ENCODE assay signal across 9 cellular contexts in genomic region chr1:234579967-234580366, GRCh38. TPM values are rescaled to one million over a fixed set of nuclear protein-coding genes. Genes with fewer than 3 reads are reported as not detected.
DNase-seq lines count a peak whose midpoint lies in the region; ATAC-seq, FAIRE-seq and TF ChIP-seq lines count a peak whose summit lies in the region.
"Had no signal": no experiment of that assay in that cellular context is flagged by ENCODE, and none has a peak within 500 bp of the region (broad histone marks: within the 10 kb centered on the region; RNA-seq: fewer than 3 reads in every experiment).

No MANE protein-coding gene starts in this region.

- ATAC-seq in K562 (peak; percentile 61), HG03521 (IDR thresholded peaks at IDR 0.05; ENCODE audit: unreplicated experiment) (no peak)

- CTCF ChIA-PET in K562 (lab: Yijun Ruan, JAX; ENCODE audit: low intra/inter-chr PET ratio), result interaction anchor here (0.7 kb wide), 1 partner anchor 560 kb away, joined by 4 read pairs; no protein-coding TSS in a partner anchor

- peaks cover 11% of the 10 kb centered on the region for H3K27me3 Mint-ChIP-seq in neural progenitor cell (ENCODE audit: insufficient read depth, low read depth)

- H3K36me3 ChIP-seq in K562 (ENCODE audit: control insufficient read depth, insufficient read depth, low read length) (no peaks in the 10 kb centered on the region), neural progenitor cell (no peaks in the 10 kb centered on the region), kidney (ENCODE audit: control insufficient read depth in 1 of 2, insufficient read depth in 2 of 2, low read length in 2 of 2) (no peaks in the 10 kb centered on the region)

- H4K20me1 ChIP-seq in K562 (replicated peaks; ENCODE audit: control insufficient read depth, insufficient read depth, low read length) (no peaks in the 10 kb centered on the region), neural progenitor cell (ENCODE audit: low read depth) (no peaks in the 10 kb centered on the region)

- H3K4me1 ChIP-seq in K562 (replicated peaks in 1 of 2; ENCODE audit: control insufficient read depth in 2 of 2, insufficient read depth in 2 of 2, low read length in 2 of 2) (peaks cover 7 to 28% of the 10 kb centered on the region in 2 experiments), neural progenitor cell (no peaks in the 10 kb centered on the region), kidney (ENCODE audit: control insufficient read depth in 1 of 2, insufficient read depth in 1 of 2, low read depth in 1 of 2, low read length in 2 of 2) (no peaks in the 10 kb centered on the region)

- H3K9ac ChIP-seq in K562 (ENCODE audit: insufficient read depth in 1 of 2, low read depth in 2 of 2, low read length in 2 of 2) (no peak overlapping the region), neural progenitor cell (no peak overlapping the region), kidney (ENCODE audit: low read length in 2 of 2) (no peak overlapping the region)

- no peaks in the 10 kb centered on the region for H3F3A ChIP-seq in neural progenitor cell (ENCODE audit: low read depth)

- H3K4me3 Mint-ChIP-seq in neural progenitor cell, result no peak overlapping the region
- H3K4me3 Mint-ChIP-seq: activated T-cell treated with anti-CD3 and anti-CD28 coated beads, Interleukin-2, amount 50 U/mL, for 4 hours had no signal

- H2AFZ ChIP-seq in K562 (ENCODE audit: low read depth, low read length) (no peak overlapping the region), neural progenitor cell (replicated peaks) (no peak overlapping the region)

- no peaks in the 10 kb centered on the region for H3K9me3 Mint-ChIP-seq in neural progenitor cell
- H3K9me3 Mint-ChIP-seq: activated T-cell treated with anti-CD3 and anti-CD28 coated beads, Interleukin-2, amount 50 U/mL, for 4 hours had no signal

- DNase-seq in NCI-H1436 (lab: John Stamatoyannopoulos, UW) (peak; percentile 8), NCI-H1436 treated with DMSO at 0.1 percent for 48 hours (lab: John Stamatoyannopoulos, UW) (no peak), M059J (ENCODE audit: low read depth) (peak; percentile 14), K562 (ENCODE audit: extremely low read depth in 1 of 4, low spot score in 3 of 4) (peak; percentile 49 to 69 (median 60)), neural progenitor cell (ENCODE audit: low spot score) (no peak), NCI-H2107 (lab: John Stamatoyannopoulos, UW) (no peak), kidney (no peak)
- DNase-seq: activated T-cell treated with anti-CD3 and anti-CD28 coated beads, Interleukin-2, amount 50 U/mL, for 4 hours had no signal

- in situ Hi-C loops in K562 (cut with MboI), result no loop called here

- no peak overlapping the region for H3K4me3 ChIP-seq in K562
- H3K4me3 ChIP-seq in neural progenitor cell, result no peak overlapping the region
- no peak overlapping the region for H3K4me3 ChIP-seq in kidney (ENCODE audit: low read length in 2 of 2)

- BruUV-seq in K562 (replicated peaks; lab: Mats Ljungman, UMichigan), result no TSS peak

- H3K27me3 ChIP-seq in K562 (ENCODE audit: control insufficient read depth in 2 of 2, insufficient read depth in 2 of 2, low read length in 2 of 2), result no peaks in the 10 kb centered on the region
- no peaks in the 10 kb centered on the region for H3K27me3 ChIP-seq in neural progenitor cell

- H3K36me3 Mint-ChIP-seq in neural progenitor cell, result no peaks in the 10 kb centered on the region

- POLR2A ChIA-PET in K562 (lab: Yijun Ruan, JAX), result no interaction called here

- TF ChIP-seq RAD21 in K562 (CRISPR knock-in tag; conservative IDR thresholded peaks at IDR 0.05 in 1 of 2, IDR thresholded peaks at IDR 0.05 in 1 of 2), result peak; percentile 34 to 68

- no peaks in the 10 kb centered on the region for H3K9me1 ChIP-seq in K562 (ENCODE audit: control insufficient read depth, insufficient read depth, low read length)

- H3K4me2 ChIP-seq in K562 (ENCODE audit: insufficient read depth, low read length) (no peak overlapping the region), neural progenitor cell (no peak overlapping the region)

- no peaks in the 10 kb centered on the region for H3K79me2 ChIP-seq in K562 (ENCODE audit: control insufficient read depth, insufficient read depth, low read length)
- H3K79me2 ChIP-seq in neural progenitor cell (ENCODE audit: low read depth), result no peaks in the 10 kb centered on the region

- peaks cover 20% of the 10 kb centered on the region for H3K4me1 Mint-ChIP-seq in neural progenitor cell

- TF ChIP-seq EP300 in K562 (IDR thresholded peaks at IDR 0.05; ENCODE audit: low read length), result no peak

- no peak for TF ChIP-seq POLR2A in K562 (conservative IDR thresholded peaks at IDR 0.05)

- H3K9me3 ChIP-seq in K562 (replicated peaks; ENCODE audit: control insufficient read depth, insufficient read depth, low read depth, low read length) (no peaks in the 10 kb centered on the region), neural progenitor cell (ENCODE audit: low read depth) (no peaks in the 10 kb centered on the region), kidney (ENCODE audit: control insufficient read depth in 1 of 2, low read length in 2 of 2) (no peaks in the 10 kb centered on the region)

- H3K27ac ChIP-seq in K562 (ENCODE audit: extremely low read depth, low read depth, low read length) (no peak overlapping the region), neural progenitor cell (no peak overlapping the region), kidney (ENCODE audit: low read depth in 2 of 2, low read length in 2 of 2) (no peak overlapping the region)

- TF ChIP-seq CTCF in K562 (IDR thresholded peaks at IDR 0.05 in 2 of 3, conservative IDR thresholded peaks at IDR 0.05 in 1 of 3; ENCODE audit: insufficient read depth in 2 of 3, low read depth in 1 of 3, low read length in 3 of 3) (peak; percentile 34 to 57 (median 52); a peak in 5 of 6 replicates), neural progenitor cell (IDR thresholded peaks at IDR 0.05) (peak; percentile 21), kidney (IDR thresholded peaks at IDR 0.05; ENCODE audit: borderline replicate concordance, extremely low read depth, insufficient read depth) (no peak)

- H3K27ac Mint-ChIP-seq in neural progenitor cell, result no peak overlapping the region

- FAIRE-seq in K562 (lab: Jason Lieb, UNC), result peak; percentile 74
- no peak for FAIRE-seq in kidney (lab: Jason Lieb, UNC)

- intact Hi-C loops in K562 (cut with micrococcal nuclease), result loop anchor here (5.0 kb wide), 1 partner anchor 33 kb away; no protein-coding TSS in a partner anchor
- intact Hi-C loops in kidney (cut with DNase I), result no loop called here

TF ChIP-seq in K562, 482 proteins besides CTCF, POLR2A, EP300 and RAD21 (continues in another document):
- TF ChIP-seq DDX20 (tag; IDR thresholded peaks at IDR 0.05; ENCODE audit: low read depth) (peak; percentile 45; the same call in 1 of the 2 replicates), DEAF1 (CRISPR knock-in tag; IDR thresholded peaks at IDR 0.05) (peak; percentile 43; the same call in 1 of the 2 replicates), ZNF696 (CRISPR knock-in tag; conservative IDR thresholded peaks at IDR 0.05) (no peak), RB1 (IDR thresholded peaks at IDR 0.05; ENCODE audit: low read depth) (no peak), ZNF175 (CRISPR knock-in tag; IDR thresholded peaks at IDR 0.05; ENCODE audit: low read depth) (peak; percentile 70; the same call in 1 of the 2 replicates), ZNF668 (CRISPR knock-in tag; IDR thresholded peaks at IDR 0.05) (0 out of 2 replicates have a peak, but pooled peaks have one; percentile 61), FOXJ2 (tag; IDR thresholded peaks at IDR 0.05) (peak; percentile 53; the same call in 1 of the 2 replicates), DMBX1 (CRISPR knock-in tag; IDR thresholded peaks at IDR 0.05; ENCODE audit: borderline replicate concordance) (peak; percentile 45; the same call in 1 of the 2 replicates), BHLHE40 (IDR thresholded peaks at IDR 0.05; ENCODE audit: low read length) (no peak), CXXC5 (CRISPR knock-in tag; IDR thresholded peaks at IDR 0.05) (peak; percentile 31; the same call in 1 of the 2 replicates), MIER1 (IDR thresholded peaks at IDR 0.05; ENCODE audit: low read depth) (no peak), ZNF436 (CRISPR knock-in tag; IDR thresholded peaks at IDR 0.05) (no peak), ZBED1 (IDR thresholded peaks at IDR 0.05) (no peak)

RNA-seq across cellular contexts. Expression of gene IRF2BP2, which starts 30.0 kb away (rescaled TPM):
- 49.0 and 84.1 TPM in 2 replicates for total RNA-seq in M059J (2014; rRNA removed; shearing (Covaris generic))
- total RNA-seq in K562 (2011; cell fraction: chromatin; rRNA removed; ENCODE audit: low replicate concordance), result 23.6 and 29.2 TPM in 2 replicates
- total RNA-seq in K562 (2011; cell fraction: nucleolus; rRNA removed), result 17.0 and 26.0 TPM in 2 replicates
- 17.2 and 26.8 TPM in 2 replicates for total RNA-seq in K562 (2011; cell fraction: nucleoplasm; rRNA removed)
- total RNA-seq in K562 (2014; rRNA removed) (24.4 and 38.8 TPM in 2 replicates), K562 (2014; rRNA removed; fragmentation: Illumina TruSeq; extraction: Trizol) (18.4 and 22.1 TPM in 2 replicates), K562 (2015; rRNA removed; fragmentation: Illumina TruSeq; extraction: Trizol) (35.3 and 39.1 TPM in 2 replicates), K562 (2021) (68.4 and 68.6 TPM in 2 replicates), neural progenitor cell (ENCODE audit: low replicate concordance) (21.2 and 22.9 TPM in 2 replicates), kidney (130 TPM)
- polyA plus RNA-seq in K562 (2011; rRNA removed) (7.7 and 18.0 TPM in 2 replicates), K562 (2014; fragmentation: Illumina TruSeq; extraction: Trizol) (47.0 and 60.0 TPM in 2 replicates), K562 (2014; fragmentation: Nextera tagmentation; extraction: Ambion mirVana) (10 to 100 TPM; 11.4 to 18.2 TPM), K562 (2014; rRNA removed) (19.0 and 30.4 TPM in 2 replicates), kidney (ENCODE audit: insufficient read depth, low read depth, low replicate concordance) (53.8 TPM)
- 12.4 and 22.0 TPM in 2 replicates for polyA plus RNA-seq in K562 (2011; cell fraction: cytosol; rRNA removed)
- 73.6 and 97.0 TPM in 2 replicates for polyA plus RNA-seq in K562 (2011; cell fraction: nucleus; rRNA removed)
- polyA plus RNA-seq in K562 (2012), result 38.3 and 116 TPM in 2 replicates
- polyA minus RNA-seq in K562 (2011; rRNA and poly(A)+ RNA removed), result 10.8 and 16.9 TPM in 2 replicates
- polyA minus RNA-seq in K562 (2011; cell fraction: cytosol; rRNA and poly(A)+ RNA removed), result 43.5 and 61.6 TPM in 2 replicates
- polyA minus RNA-seq in K562 (2011; cell fraction: nucleus; rRNA and poly(A)+ RNA removed), result 22.5 and 41.3 TPM in 2 replicates

Comparison
In these comparisons a context has a peak if more than half of its experiments do, and no peak if none do; other contexts are left out.
1. DNase-seq: peak in NCI-H1436 (single experiment), M059J (single experiment) and K562 (4 of 4); none in NCI-H1436 treated with DMSO at 0.1 percent for 48 hours (single experiment), neural progenitor cell (single experiment), NCI-H2107 (single experiment) and kidney (single experiment).